Comparison of ENCODE assay signal across 8 cellular contexts in genomic region chr17:2416010-2416734, GRCh38. TPM values are rescaled to one million over a fixed set of nuclear protein-coding genes. Genes with fewer than 3 reads are reported as not detected.
A peak's percentile ranks its signal among the peaks of the same experiment; 100 is the strongest.
DNase-seq lines count a peak whose midpoint lies in the region; ATAC-seq and TF ChIP-seq lines count a peak whose summit lies in the region.

No MANE protein-coding gene starts in this region.

- H3K9ac ChIP-seq in H9 (ENCODE audit: extremely low read depth, insufficient read length, low read length), result no peak overlapping the region

- no peaks in the 10 kb centered on the region for H3K79me1 ChIP-seq in H9 (ENCODE audit: insufficient read depth, low read depth, low read length, poor library complexity, severe bottlenecking)

- no peaks in the 10 kb centered on the region for H3K9me3 Mint-ChIP-seq in H9
- no peaks in the 10 kb centered on the region for H3K9me3 Mint-ChIP-seq in activated CD4-positive, alpha-beta memory T cell treated with anti-CD3 and anti-CD28 coated beads for 36 hours

- CTCF ChIA-PET in activated CD4-positive, alpha-beta memory T cell treated with anti-CD3 and anti-CD28 coated beads for 36 hours (lab: Charles Lee), result interaction anchor here (0.5 to 11.0 kb wide), 50 partner anchors 8 to 597 kb away, joined by 3 to 544 read pairs (median 4); partner anchors contain the start of genes HIC1, METTL16, MNT and PAFAH1B1

- H2BK12ac ChIP-seq in H9 (ENCODE audit: insufficient read length, low read depth, low read length), result no peak overlapping the region

- no peak overlapping the region for H3K4me2 ChIP-seq in H9 (ENCODE audit: insufficient read depth, insufficient read length, low read length)

- H3K23me2 ChIP-seq in H9 (ENCODE audit: insufficient read length, low read depth, low read length, poor library complexity, severe bottlenecking), result no peaks in the 10 kb centered on the region

- no peaks in the 10 kb centered on the region for H4K20me1 ChIP-seq in H9 (ENCODE audit: control insufficient read depth, insufficient read depth, insufficient read length)

- H3K79me2 ChIP-seq in H9 (ENCODE audit: insufficient read depth, low read length), result no peaks in the 10 kb centered on the region

- H3K36me3 Mint-ChIP-seq in H9 (ENCODE audit: insufficient read depth in 1 of 3, low read depth in 3 of 3), result peaks cover 29 to 59% (median 51%) of the 10 kb centered on the region in 3 experiments
- H3K36me3 Mint-ChIP-seq in activated CD4-positive, alpha-beta memory T cell treated with anti-CD3 and anti-CD28 coated beads for 36 hours, result peaks cover 18% of the 10 kb centered on the region

- DNase-seq in AG09309 (ENCODE audit: low read depth) (peak; percentile 54), H9 (peak; percentile 91), NCI-H748 (lab: John Stamatoyannopoulos, UW; ENCODE audit: unreplicated experiment) (peak; percentile 82), dorsolateral prefrontal cortex (peak; percentile 85 to 97 (median 93)), lung microvascular endothelial cell (ENCODE audit: low read depth in 2 of 2) (peak; percentile 87 to 89)
- peak; percentile 91 for DNase-seq in activated CD4-positive, alpha-beta memory T cell treated with anti-CD3 and anti-CD28 coated beads for 36 hours
- DNase-seq in stimulated activated CD4-positive, alpha-beta T cell treated with anti-CD3 and anti-CD28 coated beads, TNF-alpha, amount 100 ng/mL, for 4 hours (ENCODE audit: low read depth in 3 of 3), result peak; percentile 76 to 78 (median 76)

- H3K27me3 ChIP-seq in H9 (ENCODE audit: insufficient read depth, low read length) (no peaks in the 10 kb centered on the region), dorsolateral prefrontal cortex (no peaks in the 10 kb centered on the region)

- no peak overlapping the region for H3K4ac ChIP-seq in H9 (ENCODE audit: low read depth, low read length)

- H3K4me3 Mint-ChIP-seq in H9, result no peak overlapping the region
- no peak overlapping the region for H3K4me3 Mint-ChIP-seq in activated CD4-positive, alpha-beta memory T cell treated with anti-CD3 and anti-CD28 coated beads for 36 hours

- peaks cover 6 to 9% of the 10 kb centered on the region in 2 experiments for H3K4me1 Mint-ChIP-seq in H9
- H3K4me1 Mint-ChIP-seq in activated CD4-positive, alpha-beta memory T cell treated with anti-CD3 and anti-CD28 coated beads for 36 hours (ENCODE audit: low read depth), result peaks cover 3% of the 10 kb centered on the region

- no peaks in the 10 kb centered on the region for H3K27me3 Mint-ChIP-seq in H9 (ENCODE audit: low read depth)
- no peaks in the 10 kb centered on the region for H3K27me3 Mint-ChIP-seq in activated CD4-positive, alpha-beta memory T cell treated with anti-CD3 and anti-CD28 coated beads for 36 hours

- no peak overlapping the region for H4K91ac ChIP-seq in H9 (ENCODE audit: insufficient read length, low read depth, low read length)

- H2BK120ac ChIP-seq in H9 (ENCODE audit: low read depth, low read length, poor library complexity, severe bottlenecking), result no peak overlapping the region

- H4K5ac ChIP-seq in H9 (ENCODE audit: insufficient read length, low read depth, low read length), result no peak overlapping the region

- no peak overlapping the region for H3K14ac ChIP-seq in H9 (ENCODE audit: insufficient read depth, low read length)

- no peak overlapping the region for H4K8ac ChIP-seq in H9 (replicated peaks; ENCODE audit: insufficient read length, low read depth, low read length)

- POLR2A ChIA-PET in activated CD4-positive, alpha-beta memory T cell treated with anti-CD3 and anti-CD28 coated beads for 36 hours (lab: Charles Lee), result interaction anchor here (0.9 to 1.7 kb wide), 3 partner anchors 32 to 80 kb away, joined by 3 to 14 read pairs (median 4); partner anchors contain the start of gene TSR1

- H3K4me3 ChIP-seq in AG09309 (ENCODE audit: control insufficient read depth, low read depth, low read length) (no peak overlapping the region), dorsolateral prefrontal cortex (peak overlapping the region in 5 of 59 donors; percentile 4 to 26 (median 9))

- no peaks in the 10 kb centered on the region for H3K4me1 ChIP-seq in H9 (ENCODE audit: insufficient read depth, low read length)

- no peak for ATAC-seq in GM21717 (IDR thresholded peaks at IDR 0.05; ENCODE audit: unreplicated experiment)

- no peak overlapping the region for H2AK5ac ChIP-seq in H9 (ENCODE audit: insufficient read length, low read length)

- H3K9me3 ChIP-seq in H9 (ENCODE audit: control insufficient read depth, low read depth, low read length), result no peaks in the 10 kb centered on the region

- H2BK15ac ChIP-seq in H9 (ENCODE audit: low read depth, low read length), result no peak overlapping the region

- H3K56ac ChIP-seq in H9 (ENCODE audit: insufficient read length, low read depth, low read length), result no peak overlapping the region

- peak; percentile 86 for TF ChIP-seq CTCF in AG09309 (IDR thresholded peaks at IDR 0.05; ENCODE audit: control insufficient read depth, insufficient read depth, low read depth, low read length, missing control alignments)
- TF ChIP-seq CTCF in H9 (conservative IDR thresholded peaks at IDR 0.05), result peak; percentile 99
- TF ChIP-seq CTCF in dorsolateral prefrontal cortex (IDR thresholded peaks at IDR 0.05 in 54 of 56, conservative IDR thresholded peaks at IDR 0.05 in 2 of 56; ENCODE audit: low read depth in 1 of 56, partially characterized antibody in 56 of 56), result peak; percentile 93 to 100 (median 98)

- no peak overlapping the region for H2BK20ac ChIP-seq in H9 (ENCODE audit: low read depth, low read length, poor library complexity, severe bottlenecking)

- intact Hi-C loops in activated CD4-positive, alpha-beta memory T cell treated with anti-CD3 and anti-CD28 coated beads for 36 hours (cut with micrococcal nuclease), result loop anchor here (1.0 kb wide), 1 partner anchor 34 kb away; no protein-coding TSS in a partner anchor
- intact Hi-C loops in dorsolateral prefrontal cortex (cut with DNase I), result loop anchor here in 1 of 2 donors (1.0 to 5.0 kb wide), 3 partner anchors 34 to 291 kb away; partner anchors contain the start of gene METTL16

- H3K23ac ChIP-seq in H9 (ENCODE audit: insufficient read length, low read depth, low read length), result no peak overlapping the region

- H3T11ph ChIP-seq in H9 (ENCODE audit: low read length), result no peak overlapping the region

- H3K27ac Mint-ChIP-seq in H9, result peak overlapping the region in 2 of 3 experiments; percentile 54 to 97; a peak in 3 of 7 replicates
- H3K27ac Mint-ChIP-seq in activated CD4-positive, alpha-beta memory T cell treated with anti-CD3 and anti-CD28 coated beads for 36 hours, result no peak overlapping the region

- H2AFZ ChIP-seq in H9 (ENCODE audit: low read length), result no peak overlapping the region

- no peak overlapping the region for H3K27ac ChIP-seq in H9 (ENCODE audit: insufficient read length, low read depth, low read length)
- H3K27ac ChIP-seq in dorsolateral prefrontal cortex, result peak overlapping the region in 49 of 59 donors; percentile 0 to 77 (median 59)

- no peak overlapping the region for H3K18ac ChIP-seq in H9 (ENCODE audit: insufficient read length, low read depth, low read length)

- WGBS in H9 (ENCODE audit: extremely low coverage, insufficient read length, low lambda C conversion rate), result no CpG with 5 or more reads among the region's 19 CpGs

- no peak overlapping the region for H2BK5ac ChIP-seq in H9 (ENCODE audit: insufficient read length, low read length)

RNA-seq across cellular contexts. Expression of gene MNT, which starts 15.3 kb away (rescaled TPM):
- total RNA-seq in H9 (2021) (37.4 and 38.9 TPM in 2 replicates), dorsolateral prefrontal cortex (10 to 100 TPM; 32.2 to 70.3 (median 43.0) TPM), lung microvascular endothelial cell (1.7 and 2.8 TPM in 2 replicates)
- 10 to 100 TPM; 13.9 to 18.1 TPM for total RNA-seq in activated CD4-positive, alpha-beta memory T cell treated with anti-CD3 and anti-CD28 coated beads for 36 hours
